6 cellular contexts compared by ENCODE assay signal in genomic region chr9:41026912-41027676, GRCh38.
A peak's percentile ranks its signal among the peaks of the same experiment; 100 is the strongest.
DNase-seq lines count a peak whose midpoint lies in the region; ATAC-seq and TF ChIP-seq lines count a peak whose summit lies in the region.
"Not testable (repeated sequence)": the region's sequence is repeated elsewhere in the genome, so short reads cannot be mapped to it uniquely, and the experiment has no call there.

No MANE protein-coding gene starts in this region.

- not testable (repeated sequence) for H3K36me3 Mint-ChIP-seq in activated naive CD8-positive, alpha-beta T cell treated with anti-CD3 and anti-CD28 coated beads, Interleukin-2, amount 10 ng/mL, durations not matched to agents 7 days and 5 days
- H3K36me3 Mint-ChIP-seq in naive thymus-derived CD4-positive, alpha-beta T cell, result peaks cover 2 to 18% (median 7%) of the 10 kb centered on the region in 5 donors

- not testable (repeated sequence) for H3K14ac ChIP-seq in trophoblast cell (ENCODE audit: low read length)

- H3K9ac ChIP-seq in trophoblast cell (ENCODE audit: low read length), result not testable (repeated sequence)

- not testable (repeated sequence) for H3K9me3 ChIP-seq in naive thymus-derived CD4-positive, alpha-beta T cell (ENCODE audit: control insufficient read depth in 2 of 3, low read length in 3 of 3); trophoblast cell (ENCODE audit: insufficient read depth, low read depth, low read length); gastrocnemius medialis; upper lobe of right lung

- H3K4me1 ChIP-seq in naive thymus-derived CD4-positive, alpha-beta T cell (ENCODE audit: control insufficient read depth in 2 of 2, insufficient read depth in 2 of 2, low read length in 2 of 2); trophoblast cell (ENCODE audit: control insufficient read depth in 1 of 2, insufficient read depth in 2 of 2, low read length in 2 of 2); gastrocnemius medialis; upper lobe of right lung: not testable (repeated sequence)

- not testable (repeated sequence) for H3K27me3 ChIP-seq in naive thymus-derived CD4-positive, alpha-beta T cell (ENCODE audit: control insufficient read depth in 2 of 2, insufficient read depth in 2 of 2, low read length in 2 of 2); trophoblast cell (ENCODE audit: insufficient read depth, low read length); gastrocnemius medialis; upper lobe of right lung

- H3K27ac ChIP-seq in naive thymus-derived CD4-positive, alpha-beta T cell (ENCODE audit: low read depth, low read length); trophoblast cell (ENCODE audit: low read depth, low read length); gastrocnemius medialis; upper lobe of right lung: not testable (repeated sequence)

- H4K12ac ChIP-seq in trophoblast cell (ENCODE audit: low read depth, low read length), result not testable (repeated sequence)

- not testable (repeated sequence) for H4K91ac ChIP-seq in trophoblast cell (ENCODE audit: low read depth, low read length)

- not testable (repeated sequence) for H4K8ac ChIP-seq in trophoblast cell (ENCODE audit: low read depth, low read length)

- H3K27me3 Mint-ChIP-seq in activated naive CD8-positive, alpha-beta T cell treated with anti-CD3 and anti-CD28 coated beads, Interleukin-2, amount 10 ng/mL, durations not matched to agents 7 days and 5 days; naive thymus-derived CD4-positive, alpha-beta T cell: not testable (repeated sequence)

- not testable (repeated sequence) for H3K9me3 Mint-ChIP-seq in activated naive CD8-positive, alpha-beta T cell treated with anti-CD3 and anti-CD28 coated beads, Interleukin-2, amount 10 ng/mL, durations not matched to agents 7 days and 5 days; naive thymus-derived CD4-positive, alpha-beta T cell

- H3K4ac ChIP-seq in trophoblast cell (ENCODE audit: low read depth, low read length), result not testable (repeated sequence)

- ATAC-seq in activated naive CD8-positive, alpha-beta T cell treated with anti-CD3 and anti-CD28 coated beads, Interleukin-2, amount 10 ng/mL, durations not matched to agents 7 days and 5 days (ENCODE audit: low read depth), result not testable (repeated sequence)
- peak; percentile 32 for ATAC-seq in Right ventricle myocardium inferior
- ATAC-seq in naive thymus-derived CD4-positive, alpha-beta T cell, result peak; percentile 6
- peak; percentile 18 to 51 for ATAC-seq in gastrocnemius medialis
- peak; percentile 7 for ATAC-seq in upper lobe of right lung

- not testable (repeated sequence) for H3K4me2 ChIP-seq in trophoblast cell (ENCODE audit: low read length)

- H3K79me1 ChIP-seq in trophoblast cell (ENCODE audit: low read length), result not testable (repeated sequence)

- not testable (repeated sequence) for H3K4me1 Mint-ChIP-seq in activated naive CD8-positive, alpha-beta T cell treated with anti-CD3 and anti-CD28 coated beads, Interleukin-2, amount 10 ng/mL, durations not matched to agents 7 days and 5 days; naive thymus-derived CD4-positive, alpha-beta T cell

- CTCF ChIA-PET in naive thymus-derived CD4-positive, alpha-beta T cell (lab: Charles Lee), result not testable (repeated sequence)

- H3K18ac ChIP-seq in trophoblast cell (ENCODE audit: low read length), result not testable (repeated sequence)

- H2BK12ac ChIP-seq in trophoblast cell (ENCODE audit: low read length), result not testable (repeated sequence)

- intact Hi-C loops in Right ventricle myocardium inferior (cut with DNase I); naive thymus-derived CD4-positive, alpha-beta T cell (cut with micrococcal nuclease); gastrocnemius medialis (cut with DNase I; ENCODE audit: low total_unique reads); upper lobe of right lung (cut with DNase I): not testable (repeated sequence)

- not testable (repeated sequence) for H3K23ac ChIP-seq in trophoblast cell (ENCODE audit: low read length)

- POLR2A ChIA-PET in activated naive CD8-positive, alpha-beta T cell treated with anti-CD3 and anti-CD28 coated beads, Interleukin-2, amount 10 ng/mL, durations not matched to agents 7 days and 5 days (lab: Charles Lee); naive thymus-derived CD4-positive, alpha-beta T cell (lab: Charles Lee): not testable (repeated sequence)

- not testable (repeated sequence) for H3K36me3 ChIP-seq in naive thymus-derived CD4-positive, alpha-beta T cell (ENCODE audit: control insufficient read depth in 2 of 3, insufficient read depth in 3 of 3, low read length in 3 of 3); trophoblast cell (ENCODE audit: control insufficient read depth in 1 of 2, insufficient read depth in 2 of 2, low read length in 2 of 2); gastrocnemius medialis; upper lobe of right lung

- not testable (repeated sequence) for DNase-seq in activated naive CD8-positive, alpha-beta T cell treated with anti-CD3 and anti-CD28 coated beads, Interleukin-2, amount 10 ng/mL, durations not matched to agents 7 days and 5 days; Right ventricle myocardium inferior (ENCODE audit: missing footprints); naive thymus-derived CD4-positive, alpha-beta T cell; gastrocnemius medialis; upper lobe of right lung
- peak; percentile 66 to 84 for DNase-seq in trophoblast cell

- H3K79me2 ChIP-seq in trophoblast cell (ENCODE audit: control insufficient read depth, insufficient read depth, low read length, poor library complexity), result not testable (repeated sequence)

- TF ChIP-seq CTCF in gastrocnemius medialis (IDR thresholded peaks at IDR 0.05 in 4 of 5, conservative IDR thresholded peaks at IDR 0.05 in 1 of 5); upper lobe of right lung (IDR thresholded peaks at IDR 0.05): not testable (repeated sequence)

- in situ Hi-C loops in gastrocnemius medialis (cut with MboI; ENCODE audit: low sequenced_read_pairs in 4 of 4), result not testable (repeated sequence)

- not testable (repeated sequence) for H2BK120ac ChIP-seq in trophoblast cell (ENCODE audit: insufficient read depth, low read length, poor library complexity)

- H2BK5ac ChIP-seq in trophoblast cell (ENCODE audit: low read depth, low read length, poor library complexity), result not testable (repeated sequence)

- no CpG with 5 or more reads among the region's 6 CpGs for WGBS in trophoblast cell (ENCODE audit: extremely low coverage, insufficient coverage, insufficient read length)

- not testable (repeated sequence) for H3K4me3 Mint-ChIP-seq in activated naive CD8-positive, alpha-beta T cell treated with anti-CD3 and anti-CD28 coated beads, Interleukin-2, amount 10 ng/mL, durations not matched to agents 7 days and 5 days; naive thymus-derived CD4-positive, alpha-beta T cell

- not testable (repeated sequence) for H2AK5ac ChIP-seq in trophoblast cell (ENCODE audit: low read length)

- H2AFZ ChIP-seq in trophoblast cell (ENCODE audit: insufficient read depth, low read length, poor library complexity), result not testable (repeated sequence)

- TF ChIP-seq POLR2A in gastrocnemius medialis (IDR thresholded peaks at IDR 0.05), result not testable (repeated sequence)

- peak overlapping the region; percentile 23 for H3K27ac Mint-ChIP-seq in activated naive CD8-positive, alpha-beta T cell treated with anti-CD3 and anti-CD28 coated beads, Interleukin-2, amount 10 ng/mL, durations not matched to agents 7 days and 5 days
- not testable (repeated sequence) for H3K27ac Mint-ChIP-seq in naive thymus-derived CD4-positive, alpha-beta T cell

- H3K4me3 ChIP-seq in naive thymus-derived CD4-positive, alpha-beta T cell (ENCODE audit: low read length); trophoblast cell (ENCODE audit: low read depth, low read length); gastrocnemius medialis; upper lobe of right lung: not testable (repeated sequence)
